ENCODE assay signal across 5 cellular contexts in genomic region chr3:184240384-184241140, GRCh38. TPM values are rescaled to one million over a fixed set of nuclear protein-coding genes. Genes with fewer than 3 reads are reported as not detected.
DNase-seq lines count a peak whose midpoint lies in the region; ATAC-seq, FAIRE-seq and TF ChIP-seq lines count a peak whose summit lies in the region.
"Had no signal": no experiment of that assay in that cellular context is flagged by ENCODE, and none has a peak within 500 bp of the region (broad histone marks: within the 10 kb centered on the region; RNA-seq: fewer than 3 reads in every experiment).

No MANE protein-coding gene starts in this region.

- peak; percentile 45; the same call in 2 of the 3 replicates for ATAC-seq in K562
- no peak for ATAC-seq in HG03442 (IDR thresholded peaks at IDR 0.05; ENCODE audit: unreplicated experiment)

- in situ Hi-C loops in GM23248 (cut with MboI) (no loop called here), K562 (cut with MboI) (loop anchor here (10.0 kb wide), 1 partner anchor 226 kb away; the partner anchor contains the start of gene ABCC5)

- H3K27me3 ChIP-seq in GM23248 (replicated peaks; ENCODE audit: insufficient read depth) (no peaks in the 10 kb centered on the region), K562 (ENCODE audit: control insufficient read depth in 2 of 2, insufficient read depth in 2 of 2, low read length in 2 of 2) (peaks cover 0 to 13% of the 10 kb centered on the region in 2 experiments; a peak in 1 of 5 replicates)

- no peaks in the 10 kb centered on the region for H3K4me1 ChIP-seq in GM23248 (ENCODE audit: insufficient read depth)
- H3K4me1 ChIP-seq in K562 (replicated peaks in 1 of 2; ENCODE audit: control insufficient read depth in 2 of 2, insufficient read depth in 2 of 2, low read length in 2 of 2), result peaks cover 0 to 24% of the 10 kb centered on the region in 2 experiments; a peak in 3 of 5 replicates

- 77 to 82% methylated on average over 4 of the region's 4 CpGs for WGBS in GM23248 (ENCODE audit: low coverage in 1 of 2, low lambda C conversion rate in 2 of 2, missing lambda C conversion rate in 2 of 2), 2 experiments
- WGBS in K562 (ENCODE audit: insufficient coverage, low coverage, missing lambda C conversion rate), result 46% methylated on average over 3 of the region's 4 CpGs

- H3K79me2 ChIP-seq in GM23248 (ENCODE audit: insufficient read depth) (no peaks in the 10 kb centered on the region), K562 (ENCODE audit: control insufficient read depth, insufficient read depth, low read length) (no peaks in the 10 kb centered on the region)

- no peak for TF ChIP-seq EP300 in K562 (IDR thresholded peaks at IDR 0.05; ENCODE audit: low read length)

- H3K9ac ChIP-seq in GM23248 (no peak overlapping the region), K562 (ENCODE audit: insufficient read depth in 1 of 2, low read depth in 2 of 2, low read length in 2 of 2) (no peak overlapping the region)

- peak; percentile 58 for DNase-seq in GM23248
- DNase-seq in K562 (ENCODE audit: extremely low read depth in 1 of 4, low spot score in 3 of 4), result peak in 1 of 4 experiments; percentile 41
- no peak for DNase-seq in activated naive CD4-positive, alpha-beta T cell (lab: John Stamatoyannopoulos, UW)
- DNase-seq: activated gamma-delta T cell had no signal

- TF ChIP-seq CTCF in K562 (IDR thresholded peaks at IDR 0.05 in 2 of 3, conservative IDR thresholded peaks at IDR 0.05 in 1 of 3; ENCODE audit: insufficient read depth in 2 of 3, low read depth in 1 of 3, low read length in 3 of 3), result no peak

- TF ChIP-seq POLR2A in K562 (conservative IDR thresholded peaks at IDR 0.05), result no peak; the same call in 1 of the 2 replicates

- FAIRE-seq in K562 (lab: Jason Lieb, UNC), result peak; percentile 79

- no peaks in the 10 kb centered on the region for H3K9me1 ChIP-seq in K562 (ENCODE audit: control insufficient read depth, insufficient read depth, low read length)

- H2AFZ ChIP-seq in GM23248 (no peak overlapping the region), K562 (ENCODE audit: low read depth, low read length) (no peak overlapping the region)

- H4K20me1 ChIP-seq in GM23248 (ENCODE audit: insufficient read depth), result no peaks in the 10 kb centered on the region
- H4K20me1 ChIP-seq in K562 (replicated peaks; ENCODE audit: control insufficient read depth, insufficient read depth, low read length), result peaks cover 27% of the 10 kb centered on the region

- H3K27ac ChIP-seq in GM23248 (no peak overlapping the region), K562 (ENCODE audit: extremely low read depth, low read depth, low read length) (no peak overlapping the region)

- no peak for TF ChIP-seq RAD21 in K562 (CRISPR knock-in tag; conservative IDR thresholded peaks at IDR 0.05 in 1 of 2, IDR thresholded peaks at IDR 0.05 in 1 of 2)

- POLR2A ChIA-PET in K562 (lab: Yijun Ruan, JAX), result interaction anchor here (0.5 to 1.6 kb wide), 4 partner anchors 11 to 64 kb away, joined by 3 to 9 read pairs (median 4); partner anchors contain the start of gene VWA5B2

- no TSS peak for BruUV-seq in K562 (replicated peaks; lab: Mats Ljungman, UMichigan)

- intact Hi-C loops in K562 (cut with micrococcal nuclease), result loop anchor here (5.0 to 10.0 kb wide), 2 partner anchors 93 to 196 kb away; no protein-coding TSS in a partner anchor

- H3F3A ChIP-seq in GM23248 (ENCODE audit: insufficient read depth), result no peaks in the 10 kb centered on the region

- H3K4me3 ChIP-seq in GM23248 (no peak overlapping the region), K562 (no peak overlapping the region)

- H3K36me3 ChIP-seq in GM23248 (ENCODE audit: low read depth) (no peaks in the 10 kb centered on the region), K562 (ENCODE audit: control insufficient read depth, insufficient read depth, low read length) (peaks cover 37% of the 10 kb centered on the region)

- H3K9me2 ChIP-seq in GM23248 (ENCODE audit: insufficient read depth), result no peaks in the 10 kb centered on the region

- H3K9me3 ChIP-seq in GM23248 (ENCODE audit: low read depth) (no peaks in the 10 kb centered on the region), K562 (replicated peaks; ENCODE audit: control insufficient read depth, insufficient read depth, low read depth, low read length) (no peaks in the 10 kb centered on the region)

- H3K4me2 ChIP-seq in GM23248 (ENCODE audit: unreplicated experiment), result no peak overlapping the region
- no peak overlapping the region for H3K4me2 ChIP-seq in K562 (ENCODE audit: insufficient read depth, low read length)

- CTCF ChIA-PET in K562 (lab: Yijun Ruan, JAX; ENCODE audit: low intra/inter-chr PET ratio), result interaction anchor here (0.6 to 1.1 kb wide), 2 partner anchors 107 to 343 kb away, joined by 3 read pairs; no protein-coding TSS in a partner anchor

RNA-seq across cellular contexts. Expression of gene ALG3, which starts 8.2 kb away (rescaled TPM):
- 52.7 and 66.1 TPM in 2 replicates for total RNA-seq in GM23248 (2014; rRNA removed; shearing (Covaris generic))
- polyA plus RNA-seq in GM23248 (2016; fragmentation: Nextera tagmentation; extraction: Ambion mirVana) (94.2 and 94.7 TPM in 2 replicates), K562 (2011; rRNA removed) (85.8 and 106 TPM in 2 replicates), K562 (2014; fragmentation: Illumina TruSeq; extraction: Trizol) (103 and 120 TPM in 2 replicates), K562 (2014; fragmentation: Nextera tagmentation; extraction: Ambion mirVana) (10 to 100 TPM; 37.5 to 41.1 TPM), K562 (2014; rRNA removed) (81.0 and 81.3 TPM in 2 replicates)
- total RNA-seq in K562 (2011; cell fraction: chromatin; rRNA removed; ENCODE audit: low replicate concordance), result 121 and 277 TPM in 2 replicates
- 275 and 294 TPM in 2 replicates for total RNA-seq in K562 (2011; cell fraction: nucleolus; rRNA removed)
- total RNA-seq in K562 (2011; cell fraction: nucleoplasm; rRNA removed), result 247 and 308 TPM in 2 replicates
- total RNA-seq in K562 (2014; rRNA removed) (80.1 and 93.3 TPM in 2 replicates), K562 (2014; rRNA removed; fragmentation: Illumina TruSeq; extraction: Trizol) (34.4 and 39.9 TPM in 2 replicates), K562 (2015; rRNA removed; fragmentation: Illumina TruSeq; extraction: Trizol) (47.5 and 48.2 TPM in 2 replicates), K562 (2021) (107 and 110 TPM in 2 replicates)
- 225 and 291 TPM in 2 replicates for polyA plus RNA-seq in K562 (2011; cell fraction: cytosol; rRNA removed)
- 181 and 255 TPM in 2 replicates for polyA plus RNA-seq in K562 (2011; cell fraction: nucleus; rRNA removed)
- 84.6 and 84.9 TPM in 2 replicates for polyA plus RNA-seq in K562 (2012)
- 146 and 213 TPM in 2 replicates for polyA minus RNA-seq in K562 (2011; rRNA and poly(A)+ RNA removed)
- 102 and 118 TPM in 2 replicates for polyA minus RNA-seq in K562 (2011; cell fraction: cytosol; rRNA and poly(A)+ RNA removed)
- polyA minus RNA-seq in K562 (2011; cell fraction: nucleus; rRNA and poly(A)+ RNA removed), result 125 and 146 TPM in 2 replicates

RNA-seq across cellular contexts. Expression of gene EEF1AKMT4, which starts 8.9 kb away (rescaled TPM):
- total RNA-seq in GM23248 (2014; rRNA removed; shearing (Covaris generic)), result 4.0 and 7.2 TPM in 2 replicates
- polyA plus RNA-seq in GM23248 (2016; fragmentation: Nextera tagmentation; extraction: Ambion mirVana) (5.3 and 6.1 TPM in 2 replicates), K562 (2011; rRNA removed) (18.9 and 22.4 TPM in 2 replicates), K562 (2014; fragmentation: Illumina TruSeq; extraction: Trizol) (15.8 and 19.5 TPM in 2 replicates), K562 (2014; fragmentation: Nextera tagmentation; extraction: Ambion mirVana) (10 to 100 TPM; 47.4 to 49.4 TPM), K562 (2014; rRNA removed) (27.1 and 27.7 TPM in 2 replicates)
- 5.5 and 16.7 TPM in 2 replicates for total RNA-seq in K562 (2011; cell fraction: chromatin; rRNA removed; ENCODE audit: low replicate concordance)
- total RNA-seq in K562 (2011; cell fraction: nucleolus; rRNA removed), result 18.0 and 19.9 TPM in 2 replicates
- total RNA-seq in K562 (2011; cell fraction: nucleoplasm; rRNA removed), result 14.8 and 19.7 TPM in 2 replicates
- total RNA-seq in K562 (2014; rRNA removed) (24.5 and 29.6 TPM in 2 replicates), K562 (2014; rRNA removed; fragmentation: Illumina TruSeq; extraction: Trizol) (8.7 and 10.3 TPM in 2 replicates), K562 (2015; rRNA removed; fragmentation: Illumina TruSeq; extraction: Trizol) (11.5 and 11.6 TPM in 2 replicates), K562 (2021) (16.8 and 17.0 TPM in 2 replicates)
- polyA plus RNA-seq in K562 (2011; cell fraction: cytosol; rRNA removed), result 46.0 and 68.4 TPM in 2 replicates
- 17.7 and 18.3 TPM in 2 replicates for polyA plus RNA-seq in K562 (2011; cell fraction: nucleus; rRNA removed)
- 13.2 and 17.4 TPM in 2 replicates for polyA plus RNA-seq in K562 (2012)
- 13.2 and 19.6 TPM in 2 replicates for polyA minus RNA-seq in K562 (2011; rRNA and poly(A)+ RNA removed)
- polyA minus RNA-seq in K562 (2011; cell fraction: cytosol; rRNA and poly(A)+ RNA removed), result 7.8 and 11.6 TPM in 2 replicates
- 11.4 and 15.1 TPM in 2 replicates for polyA minus RNA-seq in K562 (2011; cell fraction: nucleus; rRNA and poly(A)+ RNA removed)

RNA-seq across cellular contexts. Expression of gene VWA5B2, which starts 11.2 kb away (rescaled TPM):
- total RNA-seq in GM23248 (2014; rRNA removed; shearing (Covaris generic)), result not detected in 2 replicates
- polyA plus RNA-seq in GM23248 (2016; fragmentation: Nextera tagmentation; extraction: Ambion mirVana), result not detected in 2 replicates
- total RNA-seq in K562 (2011; cell fraction: chromatin; rRNA removed; ENCODE audit: low replicate concordance), result not detected in 2 replicates
- total RNA-seq in K562 (2011; cell fraction: nucleolus; rRNA removed), result not detected in 2 replicates
- total RNA-seq in K562 (2011; cell fraction: nucleoplasm; rRNA removed), result not detected in 2 replicates
- not detected in 2 replicates for total RNA-seq in K562 (2014; rRNA removed)
- total RNA-seq in K562 (2014; rRNA removed; fragmentation: Illumina TruSeq; extraction: Trizol), result not detected in 2 replicates
- not detected in 2 replicates for total RNA-seq in K562 (2015; rRNA removed; fragmentation: Illumina TruSeq; extraction: Trizol)
- total RNA-seq in K562 (2021), result 0.04 TPM in 1 of 2 replicates, not detected in the other
- polyA plus RNA-seq in K562 (2011; rRNA removed), result not detected in 2 replicates
- polyA plus RNA-seq in K562 (2011; cell fraction: cytosol; rRNA removed), result not detected in 2 replicates
- polyA plus RNA-seq in K562 (2011; cell fraction: nucleus; rRNA removed), result not detected in 2 replicates
- polyA plus RNA-seq in K562 (2012), result 0.03 and 0.18 TPM in 2 replicates
- polyA plus RNA-seq in K562 (2014; fragmentation: Illumina TruSeq; extraction: Trizol), result not detected in 2 replicates
- polyA plus RNA-seq in K562 (2014; fragmentation: Nextera tagmentation; extraction: Ambion mirVana), result not detected
- polyA plus RNA-seq in K562 (2014; rRNA removed), result not detected in 2 replicates
- polyA minus RNA-seq in K562 (2011; rRNA and poly(A)+ RNA removed), result not detected in 2 replicates
- not detected in 2 replicates for polyA minus RNA-seq in K562 (2011; cell fraction: cytosol; rRNA and poly(A)+ RNA removed)
- polyA minus RNA-seq in K562 (2011; cell fraction: nucleus; rRNA and poly(A)+ RNA removed), result not detected in 2 replicates

RNA-seq across cellular contexts. Expression of gene CAMK2N2, which starts 20.8 kb away (rescaled TPM):
- total RNA-seq in GM23248 (2014; rRNA removed; shearing (Covaris generic)), result 0.11 TPM in 1 of 2 replicates, not detected in the other
- polyA plus RNA-seq in GM23248 (2016; fragmentation: Nextera tagmentation; extraction: Ambion mirVana) (0.14 TPM in 1 of 2 replicates, not detected in the other), K562 (2011; rRNA removed) (0.05 and 0.08 TPM in 2 replicates), K562 (2014; fragmentation: Illumina TruSeq; extraction: Trizol) (0.12 and 0.26 TPM in 2 replicates), K562 (2014; fragmentation: Nextera tagmentation; extraction: Ambion mirVana) (not detected), K562 (2014; rRNA removed) (0.11 TPM in 1 of 2 replicates, not detected in the other)
- total RNA-seq in K562 (2011; cell fraction: chromatin; rRNA removed; ENCODE audit: low replicate concordance), result not detected in 2 replicates
- not detected in 2 replicates for total RNA-seq in K562 (2011; cell fraction: nucleolus; rRNA removed)
- total RNA-seq in K562 (2011; cell fraction: nucleoplasm; rRNA removed), result not detected in 2 replicates
- total RNA-seq in K562 (2014; rRNA removed) (0.12 TPM in 1 of 2 replicates, not detected in the other), K562 (2014; rRNA removed; fragmentation: Illumina TruSeq; extraction: Trizol) (not detected in 2 replicates), K562 (2015; rRNA removed; fragmentation: Illumina TruSeq; extraction: Trizol) (not detected in 2 replicates), K562 (2021) (0.22 and 0.27 TPM in 2 replicates)
- 0.10 and 0.18 TPM in 2 replicates for polyA plus RNA-seq in K562 (2011; cell fraction: cytosol; rRNA removed)
- polyA plus RNA-seq in K562 (2011; cell fraction: nucleus; rRNA removed), result 0.70 TPM in 1 of 2 replicates, not detected in the other
- polyA plus RNA-seq in K562 (2012), result 0.11 and 0.13 TPM in 2 replicates
- polyA minus RNA-seq in K562 (2011; rRNA and poly(A)+ RNA removed), result 0.25 TPM in 1 of 2 replicates, not detected in the other
- polyA minus RNA-seq in K562 (2011; cell fraction: cytosol; rRNA and poly(A)+ RNA removed), result not detected in 2 replicates
- 0.27 TPM in 1 of 2 replicates, not detected in the other for polyA minus RNA-seq in K562 (2011; cell fraction: nucleus; rRNA and poly(A)+ RNA removed)

RNA-seq across cellular contexts. Expression of gene ECE2, which starts 35.3 kb away (rescaled TPM):
- total RNA-seq in GM23248 (2014; rRNA removed; shearing (Covaris generic)), result not detected in 2 replicates
- not detected in 2 replicates for polyA plus RNA-seq in GM23248 (2016; fragmentation: Nextera tagmentation; extraction: Ambion mirVana)
- total RNA-seq in K562 (2011; cell fraction: chromatin; rRNA removed; ENCODE audit: low replicate concordance), result not detected in 2 replicates
- not detected in 2 replicates for total RNA-seq in K562 (2011; cell fraction: nucleolus; rRNA removed)
- total RNA-seq in K562 (2011; cell fraction: nucleoplasm; rRNA removed), result 0.15 TPM in 1 of 2 replicates, not detected in the other
- not detected in 2 replicates for total RNA-seq in K562 (2014; rRNA removed)
- total RNA-seq in K562 (2014; rRNA removed; fragmentation: Illumina TruSeq; extraction: Trizol), result not detected in 2 replicates
- total RNA-seq in K562 (2015; rRNA removed; fragmentation: Illumina TruSeq; extraction: Trizol), result not detected in 2 replicates
- not detected in 2 replicates for total RNA-seq in K562 (2021)
- not detected in 2 replicates for polyA plus RNA-seq in K562 (2011; rRNA removed)
- 0.03 TPM in 1 of 2 replicates, not detected in the other for polyA plus RNA-seq in K562 (2011; cell fraction: cytosol; rRNA removed)
- polyA plus RNA-seq in K562 (2011; cell fraction: nucleus; rRNA removed), result 0.06 TPM in 1 of 2 replicates, not detected in the other
- not detected in 2 replicates for polyA plus RNA-seq in K562 (2012)
- polyA plus RNA-seq in K562 (2014; fragmentation: Illumina TruSeq; extraction: Trizol), result not detected in 2 replicates
- polyA plus RNA-seq in K562 (2014; fragmentation: Nextera tagmentation; extraction: Ambion mirVana), result not detected
- not detected in 2 replicates for polyA plus RNA-seq in K562 (2014; rRNA removed)
- polyA minus RNA-seq in K562 (2011; rRNA and poly(A)+ RNA removed), result not detected in 2 replicates
- polyA minus RNA-seq in K562 (2011; cell fraction: cytosol; rRNA and poly(A)+ RNA removed), result not detected in 2 replicates
- polyA minus RNA-seq in K562 (2011; cell fraction: nucleus; rRNA and poly(A)+ RNA removed), result not detected in 2 replicates
